1 cellular context compared by ENCODE assay signal in the genomic region with DNA sequence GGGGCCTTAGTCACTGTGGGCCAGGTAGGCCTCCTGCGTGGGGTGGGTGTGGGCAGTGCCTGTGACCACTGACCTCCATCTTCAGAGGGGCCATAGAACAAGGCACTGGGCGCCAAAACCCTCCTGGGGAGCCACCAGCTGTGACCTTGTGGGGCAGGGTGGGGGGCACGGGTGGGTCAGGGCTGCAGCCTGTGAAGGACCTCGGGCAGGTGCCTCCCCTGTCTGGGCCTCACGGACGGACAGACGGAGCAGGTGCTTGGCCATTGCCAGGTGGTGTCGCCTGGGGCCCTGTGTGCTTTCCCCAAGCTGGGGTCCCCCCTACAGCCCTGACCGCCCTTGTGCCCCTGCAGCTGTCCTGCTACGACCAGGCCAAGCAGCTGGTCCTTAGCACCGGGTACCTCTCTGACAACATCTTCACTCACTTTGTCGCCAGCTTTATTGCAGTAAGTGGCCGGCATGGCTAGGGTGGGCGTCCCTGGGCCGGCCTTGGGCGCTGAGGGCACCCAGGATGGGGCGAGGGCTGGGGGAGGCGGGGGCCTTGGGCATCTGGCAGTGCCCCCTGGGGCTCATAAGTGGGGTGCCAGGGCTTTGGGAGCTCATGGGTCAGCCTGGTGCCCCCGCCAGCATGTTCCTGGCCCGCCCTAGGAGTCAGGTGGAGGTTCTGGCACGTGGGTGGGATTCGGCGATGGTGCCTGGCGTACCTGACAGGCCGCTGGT.
TF ChIP-seq lines count a peak whose summit lies in the region.

No MANE protein-coding gene starts in this region.

TF ChIP-seq in K562, 482 proteins besides CTCF, POLR2A, EP300 and RAD21:
- no peak for TF ChIP-seq EZH2 (IDR thresholded peaks at IDR 0.05; ENCODE audit: borderline replicate concordance, low read depth, low read length)
- TF ChIP-seq BRD9 (IDR thresholded peaks at IDR 0.05; ENCODE audit: low read depth, partially characterized antibody), result no peak
- TF ChIP-seq, protein P1, sequence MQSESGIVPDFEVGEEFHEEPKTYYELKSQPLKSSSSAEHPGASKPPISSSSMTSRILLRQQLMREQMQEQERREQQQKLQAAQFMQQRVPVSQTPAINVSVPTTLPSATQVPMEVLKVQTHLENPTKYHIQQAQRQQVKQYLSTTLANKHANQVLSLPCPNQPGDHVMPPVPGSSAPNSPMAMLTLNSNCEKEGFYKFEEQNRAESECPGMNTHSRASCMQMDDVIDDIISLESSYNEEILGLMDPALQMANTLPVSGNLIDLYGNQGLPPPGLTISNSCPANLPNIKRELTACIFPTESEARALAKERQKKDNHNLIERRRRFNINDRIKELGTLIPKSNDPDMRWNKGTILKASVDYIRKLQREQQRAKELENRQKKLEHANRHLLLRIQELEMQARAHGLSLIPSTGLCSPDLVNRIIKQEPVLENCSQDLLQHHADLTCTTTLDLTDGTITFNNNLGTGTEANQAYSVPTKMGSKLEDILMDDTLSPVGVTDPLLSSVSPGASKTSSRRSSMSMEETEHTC (IDR thresholded peaks at IDR 0.05), result no peak
- TF ChIP-seq TCF3 (CRISPR knock-in tag; IDR thresholded peaks at IDR 0.05), result no peak
- no peak for TF ChIP-seq CXXC5 (CRISPR knock-in tag; IDR thresholded peaks at IDR 0.05)
- peak; percentile 44; the same call in 1 of the 2 replicates for TF ChIP-seq POLR2G (IDR thresholded peaks at IDR 0.05; ENCODE audit: low read depth, low read length)
- TF ChIP-seq, protein P2, sequence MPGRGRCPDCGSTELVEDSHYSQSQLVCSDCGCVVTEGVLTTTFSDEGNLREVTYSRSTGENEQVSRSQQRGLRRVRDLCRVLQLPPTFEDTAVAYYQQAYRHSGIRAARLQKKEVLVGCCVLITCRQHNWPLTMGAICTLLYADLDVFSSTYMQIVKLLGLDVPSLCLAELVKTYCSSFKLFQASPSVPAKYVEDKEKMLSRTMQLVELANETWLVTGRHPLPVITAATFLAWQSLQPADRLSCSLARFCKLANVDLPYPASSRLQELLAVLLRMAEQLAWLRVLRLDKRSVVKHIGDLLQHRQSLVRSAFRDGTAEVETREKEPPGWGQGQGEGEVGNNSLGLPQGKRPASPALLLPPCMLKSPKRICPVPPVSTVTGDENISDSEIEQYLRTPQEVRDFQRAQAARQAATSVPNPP (IDR thresholded peaks at IDR 0.05; ENCODE audit: borderline replicate concordance, insufficient read depth, insufficient read length), result no peak
